In genomic region chr17:43477832-43478634, GRCh38 we compare ENCODE assay signal across 15 cellular contexts. TPM values are rescaled to one million over a fixed set of nuclear protein-coding genes. Genes with fewer than 3 reads are reported as not detected.
DNase-seq lines count a peak whose midpoint lies in the region; ATAC-seq and TF ChIP-seq lines count a peak whose summit lies in the region.
"Had no signal": no experiment of that assay in that cellular context is flagged by ENCODE, and none has a peak within 500 bp of the region (broad histone marks: within the 10 kb centered on the region; RNA-seq: fewer than 3 reads in every experiment).

No MANE protein-coding gene starts in this region.

- H3K23me2 ChIP-seq in H9 (ENCODE audit: insufficient read length, low read depth, low read length, poor library complexity, severe bottlenecking) = no peaks in the 10 kb centered on the region

- no peaks in the 10 kb centered on the region for H3K27me3 ChIP-seq in H9 (ENCODE audit: insufficient read depth, low read length)
- H3K27me3 ChIP-seq in osteoblast (ENCODE audit: insufficient read depth, low read length) = no peaks in the 10 kb centered on the region
- H3K27me3 ChIP-seq: Peyer's patch had no signal

- H4K5ac ChIP-seq in H9 (ENCODE audit: insufficient read length, low read depth, low read length) = no peak overlapping the region

- H3K36me3 Mint-ChIP-seq in H9 (ENCODE audit: insufficient read depth in 1 of 3, low read depth in 3 of 3) (no peaks in the 10 kb centered on the region), brain (no peaks in the 10 kb centered on the region)
- H3K36me3 Mint-ChIP-seq: activated CD8-positive, alpha-beta memory T cell treated with anti-CD3 and anti-CD28 coated beads, Interleukin-2, amount 10 ng/mL, durations not matched to agents 7 days and 5 days; CD14-positive monocyte had no signal

- H4K20me1 ChIP-seq in H9 (ENCODE audit: control insufficient read depth, insufficient read depth, insufficient read length) (no peaks in the 10 kb centered on the region), osteoblast (ENCODE audit: insufficient read depth, low read length) (no peaks in the 10 kb centered on the region)

- no peak overlapping the region for H3K14ac ChIP-seq in H9 (ENCODE audit: insufficient read depth, low read length)

- H2BK15ac ChIP-seq in H9 (ENCODE audit: low read depth, low read length) = no peak overlapping the region

- TF ChIP-seq CTCF in H9 (conservative IDR thresholded peaks at IDR 0.05) (no peak), brain (conservative IDR thresholded peaks at IDR 0.05) (no peak), osteoblast (IDR thresholded peaks at IDR 0.05; ENCODE audit: extremely low read depth, low read depth, low read length) (no peak)

- ATAC-seq in HG03521 (IDR thresholded peaks at IDR 0.05; ENCODE audit: unreplicated experiment) = no peak
- ATAC-seq: activated CD8-positive, alpha-beta memory T cell treated with anti-CD3 and anti-CD28 coated beads, Interleukin-2, amount 10 ng/mL, durations not matched to agents 7 days and 5 days; esophagus mucosa; mucosa of descending colon had no signal

- H3K4me2 ChIP-seq in H9 (ENCODE audit: insufficient read depth, insufficient read length, low read length) (no peak overlapping the region), osteoblast (ENCODE audit: insufficient read depth, low read length) (no peak overlapping the region)

- no peak overlapping the region for H3K4me3 ChIP-seq in osteoblast (ENCODE audit: insufficient read depth, low read length)
- H3K4me3 ChIP-seq: mucosa of descending colon, Peyer's patch had no signal

- H3K4me1 ChIP-seq in H9 (ENCODE audit: insufficient read depth, low read length) (no peaks in the 10 kb centered on the region), osteoblast (ENCODE audit: insufficient read depth, low read length) (no peaks in the 10 kb centered on the region)

- H3K9me3 ChIP-seq in H9 (ENCODE audit: control insufficient read depth, low read depth, low read length) = no peaks in the 10 kb centered on the region
- no peaks in the 10 kb centered on the region for H3K9me3 ChIP-seq in osteoblast (ENCODE audit: low read depth, low read length)
- H3K9me3 ChIP-seq: mucosa of descending colon, Peyer's patch had no signal

- H4K8ac ChIP-seq in H9 (replicated peaks; ENCODE audit: insufficient read length, low read depth, low read length) = no peak overlapping the region

- no peaks in the 10 kb centered on the region for H3K27me3 Mint-ChIP-seq in H9 (ENCODE audit: low read depth)
- H3K27me3 Mint-ChIP-seq in brain = no peaks in the 10 kb centered on the region

- peaks cover 4 to 10% of the 10 kb centered on the region in 2 experiments; a peak in 3 of 4 replicates for H3K4me1 Mint-ChIP-seq in H9
- peaks cover 37% of the 10 kb centered on the region for H3K4me1 Mint-ChIP-seq in brain
- H3K4me1 Mint-ChIP-seq: CD14-positive monocyte had no signal

- no peak overlapping the region for H3K4me3 Mint-ChIP-seq in H9
- peak overlapping the region in 3 of 5 experiments; percentile 21 to 41 (median 40) for H3K4me3 Mint-ChIP-seq in brain
- H3K4me3 Mint-ChIP-seq: activated CD8-positive, alpha-beta memory T cell treated with anti-CD3 and anti-CD28 coated beads, Interleukin-2, amount 10 ng/mL, durations not matched to agents 7 days and 5 days; CD14-positive monocyte had no signal

- no peak overlapping the region for H3K18ac ChIP-seq in H9 (ENCODE audit: insufficient read length, low read depth, low read length)

- H3K27ac Mint-ChIP-seq in H9 (peak overlapping the region in 1 of 3 experiments; percentile 34; a peak in 1 of 7 replicates), brain (peak overlapping the region; percentile 84 to 93 (median 90))
- H3K27ac Mint-ChIP-seq: activated CD8-positive, alpha-beta memory T cell treated with anti-CD3 and anti-CD28 coated beads, Interleukin-2, amount 10 ng/mL, durations not matched to agents 7 days and 5 days; CD14-positive monocyte had no signal

- WGBS in H9 (ENCODE audit: extremely low coverage, insufficient read length, low lambda C conversion rate) = no CpG with 5 or more reads among the region's 9 CpGs

- no peak overlapping the region for H2BK12ac ChIP-seq in H9 (ENCODE audit: insufficient read length, low read depth, low read length)

- H2BK20ac ChIP-seq in H9 (ENCODE audit: low read depth, low read length, poor library complexity, severe bottlenecking) = no peak overlapping the region

- no peak for DNase-seq in H9
- DNase-seq in NCI-H446 (lab: John Stamatoyannopoulos, UW) = peak; percentile 70 to 87
- DNase-seq in osteoblast (ENCODE audit: insufficient read length, low spot score, missing footprints) = peak; percentile 71
- DNase-seq in activated CD8-positive, alpha-beta memory T cell treated with anti-CD3 and anti-CD28 coated beads, Interleukin-2, amount 50 U/mL, for 48 hours = no peak
- no peak for DNase-seq in stimulated activated CD4-positive, alpha-beta T cell treated with anti-CD3 and anti-CD28 coated beads, Interleukin-4, amount 100 ng/mL, for 1 hour
- DNase-seq: activated CD8-positive, alpha-beta memory T cell treated with anti-CD3 and anti-CD28 coated beads, Interleukin-2, amount 10 ng/mL, durations not matched to agents 7 days and 5 days; dermis blood vessel endothelial cell; mucosa of descending colon; Peyer's patch had no signal

- no peaks in the 10 kb centered on the region for H3K79me2 ChIP-seq in H9 (ENCODE audit: insufficient read depth, low read length)
- H3K79me2 ChIP-seq in osteoblast (ENCODE audit: insufficient read depth, low read length) = no peaks in the 10 kb centered on the region
- H3K79me2 ChIP-seq: parathyroid adenoma had no signal

- H3K27ac ChIP-seq in H9 (ENCODE audit: insufficient read length, low read depth, low read length) = no peak overlapping the region
- no peak overlapping the region for H3K27ac ChIP-seq in osteoblast (ENCODE audit: low read depth, low read length)
- H3K27ac ChIP-seq: parathyroid adenoma, Peyer's patch, VCaP had no signal

- no peak overlapping the region for H3K4ac ChIP-seq in H9 (ENCODE audit: low read depth, low read length)

- H2BK120ac ChIP-seq in H9 (ENCODE audit: low read depth, low read length, poor library complexity, severe bottlenecking) = no peak overlapping the region

- no peak overlapping the region for H3K56ac ChIP-seq in H9 (ENCODE audit: insufficient read length, low read depth, low read length)

- H4K91ac ChIP-seq in H9 (ENCODE audit: insufficient read length, low read depth, low read length) = no peak overlapping the region

- H3K79me1 ChIP-seq in H9 (ENCODE audit: insufficient read depth, low read depth, low read length, poor library complexity, severe bottlenecking) = no peaks in the 10 kb centered on the region

- no peaks in the 10 kb centered on the region for H3K9me3 Mint-ChIP-seq in H9
- H3K9me3 Mint-ChIP-seq in brain = no peaks in the 10 kb centered on the region
- H3K9me3 Mint-ChIP-seq: CD14-positive monocyte had no signal

- H3T11ph ChIP-seq in H9 (ENCODE audit: low read length) = no peak overlapping the region

- H2AFZ ChIP-seq in H9 (ENCODE audit: low read length) (peak overlapping the region; percentile 42), osteoblast (ENCODE audit: low read length) (peak overlapping the region; percentile 58)
- H2AFZ ChIP-seq: parathyroid adenoma had no signal

- H3K9ac ChIP-seq in H9 (ENCODE audit: extremely low read depth, insufficient read length, low read length) = no peak overlapping the region
- H3K9ac ChIP-seq: parathyroid adenoma had no signal

- no peak overlapping the region for H3K23ac ChIP-seq in H9 (ENCODE audit: insufficient read length, low read depth, low read length)

- no peak overlapping the region for H2BK5ac ChIP-seq in H9 (ENCODE audit: insufficient read length, low read length)

- no peak overlapping the region for H2AK5ac ChIP-seq in H9 (ENCODE audit: insufficient read length, low read length)

- no peaks in the 10 kb centered on the region for H3K36me3 ChIP-seq in osteoblast (ENCODE audit: insufficient read depth, low read length)
- H3K36me3 ChIP-seq: Peyer's patch had no signal

RNA-seq across cellular contexts. Expression of gene DHX8, which starts 5.7 kb away (rescaled TPM):
- total RNA-seq in H9 (2021) (50.6 and 54.1 TPM in 2 replicates), osteoblast (39.2 and 42.3 TPM in 2 replicates)
- 54.1 TPM for polyA plus RNA-seq in brain (ENCODE audit: insufficient read depth, low read depth, low replicate concordance)

Comparison
In these comparisons a context has a peak if more than half of its experiments do, and no peak if none do; other contexts are left out.
1. DNase-seq: peak in NCI-H446 (2 of 2) and osteoblast (single experiment); none in H9 (single experiment), activated CD8-positive, alpha-beta memory T cell treated with anti-CD3 and anti-CD28 coated beads, Interleukin-2, amount 50 U/mL, for 48 hours (single experiment) and stimulated activated CD4-positive, alpha-beta T cell treated with anti-CD3 and anti-CD28 coated beads, Interleukin-4, amount 100 ng/mL, for 1 hour (single experiment).
2. H3K4me3 Mint-ChIP-seq: peak in brain (3 of 5); none in H9 (0 of 2).